In genomic region chr16:14378684-14379467, GRCh38 we compare ENCODE assay signal across 1 cellular context.
TF ChIP-seq lines count a peak whose summit lies in the region.

No MANE protein-coding gene starts in this region.

TF ChIP-seq in GM12878, 131 proteins besides CTCF, POLR2A, EP300 and RAD21 (continued from another document):
- TF ChIP-seq HSF1 (IDR thresholded peaks at IDR 0.05; ENCODE audit: low read depth, low read length) (no peak), ATF2 (IDR thresholded peaks at IDR 0.05; ENCODE audit: low read length) (no peak), PML (IDR thresholded peaks at IDR 0.05; ENCODE audit: low read length) (no peak), CBX5 (IDR thresholded peaks at IDR 0.05; ENCODE audit: low read depth) (no peak), POLR2AphosphoS5 (IDR thresholded peaks at IDR 0.05; ENCODE audit: low read length) (no peak), CEBPZ (IDR thresholded peaks at IDR 0.05; ENCODE audit: low read depth, low read length) (no peak), JUND (IDR thresholded peaks at IDR 0.05; ENCODE audit: low read depth, low read length) (no peak), ETV6 (conservative IDR thresholded peaks at IDR 0.05 in 1 of 2, IDR thresholded peaks at IDR 0.05 in 1 of 2; ENCODE audit: borderline replicate concordance in 1 of 2, low read depth in 1 of 2) (no peak)
TF ChIP-seq in GM12878: peak in this region for 0.
